Comparison of ENCODE assay signal across 12 cellular contexts in the genomic region with DNA sequence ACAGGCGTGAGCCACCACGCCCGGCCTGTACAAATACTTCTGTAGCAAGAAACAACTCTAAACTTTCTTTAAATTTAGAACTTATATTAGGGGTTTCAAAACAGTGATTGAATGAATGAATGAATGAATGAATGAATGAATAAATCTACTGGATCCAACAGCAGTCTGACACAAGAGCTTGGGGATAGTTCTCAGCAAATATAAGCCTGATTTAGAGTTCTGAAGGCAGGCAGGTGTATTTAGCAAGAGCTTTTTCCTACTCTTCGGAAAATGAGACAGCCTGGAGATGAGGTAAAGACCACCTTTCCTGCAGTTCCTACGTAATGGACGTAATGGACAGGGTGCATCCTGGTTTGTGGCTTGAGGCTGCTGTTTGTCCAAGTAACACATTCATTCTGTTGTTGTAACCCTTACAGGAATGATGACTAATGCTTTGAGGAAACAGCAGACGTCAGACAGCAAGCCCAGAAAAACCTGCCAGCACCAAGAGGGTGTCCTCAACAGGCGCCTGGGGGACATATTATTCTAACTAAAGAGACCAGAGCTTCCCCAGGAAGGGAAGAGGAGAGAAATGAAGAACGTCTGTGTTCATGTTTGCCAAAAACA.
DNase-seq lines count a peak whose midpoint lies in the region; ATAC-seq, FAIRE-seq and TF ChIP-seq lines count a peak whose summit lies in the region.
"Had no signal": no experiment of that assay in that cellular context is flagged by ENCODE, and none has a peak within 500 bp of the region (broad histone marks: within the 10 kb centered on the region; RNA-seq: fewer than 3 reads in every experiment).

No MANE protein-coding gene starts in this region.

- WGBS in hepatocyte (ENCODE audit: low lambda C conversion rate, missing lambda C conversion rate): 69% methylated on average over 9 of the region's 9 CpGs

- DNase-seq in activated T-cell treated with anti-CD3 and anti-CD28 coated beads, Interleukin-2, amount 50 U/mL, for 72 hours: peak; percentile 7 to 9
- DNase-seq in activated T-cell treated with anti-CD3 and anti-CD28 coated beads, Interleukin-2, amount 50 U/mL, for 1 hour: no peak
- peak; percentile 9 to 81 for DNase-seq in ascending aorta (ENCODE audit: low spot score in 2 of 2)
- DNase-seq in hepatocyte (ENCODE audit: low spot score): peak; percentile 59
- peak; percentile 52 for DNase-seq in ureter (ENCODE audit: low spot score)
- no peak for DNase-seq in GM12892 (ENCODE audit: insufficient read length)
- DNase-seq: activated CD4-positive, alpha-beta T cell treated with anti-CD3 and anti-CD28 coated beads, Interleukin-2, amount 50 U/mL, for 48 hours; cortex of kidney; naive thymus-derived CD4-positive, alpha-beta T cell; NCI-H510A treated with DMSO at 0.1 percent for 48 hours had no signal

- no peaks in the 10 kb centered on the region for H3K9me3 ChIP-seq in ascending aorta
- H3K9me3 ChIP-seq in hepatocyte (ENCODE audit: low read depth): no peaks in the 10 kb centered on the region

- no peaks in the 10 kb centered on the region for H3K27me3 Mint-ChIP-seq in activated T-cell treated with anti-CD3 and anti-CD28 coated beads, Interleukin-2, amount 50 U/mL, for 72 hours (ENCODE audit: low read depth)

- no peaks in the 10 kb centered on the region for H3K9me2 ChIP-seq in hepatocyte (replicated peaks; ENCODE audit: insufficient read depth)

- H4K20me1 ChIP-seq in hepatocyte (ENCODE audit: insufficient read depth, poor library complexity, severe bottlenecking): no peaks in the 10 kb centered on the region

- TF ChIP-seq CTCF in ascending aorta (IDR thresholded peaks at IDR 0.05) (no peak), hepatocyte (IDR thresholded peaks at IDR 0.05; ENCODE audit: poor library complexity) (no peak)

- H3K27ac Mint-ChIP-seq in activated T-cell treated with anti-CD3 and anti-CD28 coated beads, Interleukin-2, amount 50 U/mL, for 72 hours: peak overlapping the region; percentile 91
- H3K27ac Mint-ChIP-seq: naive thymus-derived CD4-positive, alpha-beta T cell had no signal

- no peak overlapping the region for H3K4me2 ChIP-seq in hepatocyte

- H3K4me1 ChIP-seq in ascending aorta: peaks cover 7 to 14% of the 10 kb centered on the region in 2 donors
- peaks cover 9% of the 10 kb centered on the region for H3K4me1 ChIP-seq in hepatocyte (ENCODE audit: insufficient read depth)

- no peaks in the 10 kb centered on the region for H3K36me3 ChIP-seq in ascending aorta
- H3K36me3 ChIP-seq in hepatocyte (replicated peaks; ENCODE audit: insufficient read depth, low read depth): no peaks in the 10 kb centered on the region

- no peak for TF ChIP-seq POLR2A in GM12892 (IDR thresholded peaks at IDR 0.05; ENCODE audit: low read depth, low read length)

- FAIRE-seq in GM12892 (lab: Jason Lieb, UNC): no peak

- peaks cover 5% of the 10 kb centered on the region for H3K4me1 Mint-ChIP-seq in activated T-cell treated with anti-CD3 and anti-CD28 coated beads, Interleukin-2, amount 50 U/mL, for 72 hours (ENCODE audit: low read depth)
- H3K4me1 Mint-ChIP-seq: naive thymus-derived CD4-positive, alpha-beta T cell had no signal

- H3K36me3 Mint-ChIP-seq in activated T-cell treated with anti-CD3 and anti-CD28 coated beads, Interleukin-2, amount 50 U/mL, for 72 hours (ENCODE audit: insufficient read depth in 2 of 2): no peaks in the 10 kb centered on the region

- intact Hi-C loops in ascending aorta (cut with DNase I): loop anchor here (5.0 kb wide), 1 partner anchor 335 kb away; no protein-coding TSS in a partner anchor

- H3K27me3 ChIP-seq in ascending aorta (no peaks in the 10 kb centered on the region), hepatocyte (no peaks in the 10 kb centered on the region)

- ATAC-seq in activated T-cell treated with anti-CD3 and anti-CD28 coated beads, Interleukin-2, amount 50 U/mL, for 72 hours (replicated peaks in 1 of 2): peak; percentile 59 to 62
- ATAC-seq in GM21367 (IDR thresholded peaks at IDR 0.05; ENCODE audit: unreplicated experiment) (no peak), HG03378 (IDR thresholded peaks at IDR 0.05; ENCODE audit: unreplicated experiment) (no peak)
- ATAC-seq: naive thymus-derived CD4-positive, alpha-beta T cell had no signal

- no peak overlapping the region for H2AFZ ChIP-seq in hepatocyte

- peaks cover 2 to 5% of the 10 kb centered on the region in 2 donors for H3K9me3 Mint-ChIP-seq in activated T-cell treated with anti-CD3 and anti-CD28 coated beads, Interleukin-2, amount 50 U/mL, for 72 hours

- H3K4me3 ChIP-seq in ascending aorta: no peak overlapping the region
- no peak overlapping the region for H3K4me3 ChIP-seq in hepatocyte

- H3K27ac ChIP-seq in ascending aorta (peak overlapping the region; percentile 30 to 42), hepatocyte (peak overlapping the region; percentile 47)

- H3K79me2 ChIP-seq in hepatocyte: no peaks in the 10 kb centered on the region

- H3K4me3 Mint-ChIP-seq in activated T-cell treated with anti-CD3 and anti-CD28 coated beads, Interleukin-2, amount 50 U/mL, for 72 hours: peak overlapping the region; percentile 42 to 66
- H3K4me3 Mint-ChIP-seq: naive thymus-derived CD4-positive, alpha-beta T cell had no signal

Comparison
In these comparisons a context has a peak if more than half of its experiments do, and no peak if none do; other contexts are left out.
1. DNase-seq: peak in activated T-cell treated with anti-CD3 and anti-CD28 coated beads, Interleukin-2, amount 50 U/mL, for 72 hours (2 of 2), ascending aorta (2 of 2), hepatocyte (single experiment) and ureter (single experiment); none in activated T-cell treated with anti-CD3 and anti-CD28 coated beads, Interleukin-2, amount 50 U/mL, for 1 hour (single experiment) and GM12892 (single experiment).
2. ATAC-seq: peak in activated T-cell treated with anti-CD3 and anti-CD28 coated beads, Interleukin-2, amount 50 U/mL, for 72 hours (2 of 2); none in GM21367 (single experiment) and HG03378 (single experiment).